ENCODE assay signal across 8 cellular contexts in genomic region chr18:36129300-36130038, GRCh38.
DNase-seq lines count a peak whose midpoint lies in the region; ATAC-seq and TF ChIP-seq lines count a peak whose summit lies in the region.

A gene with protein sequence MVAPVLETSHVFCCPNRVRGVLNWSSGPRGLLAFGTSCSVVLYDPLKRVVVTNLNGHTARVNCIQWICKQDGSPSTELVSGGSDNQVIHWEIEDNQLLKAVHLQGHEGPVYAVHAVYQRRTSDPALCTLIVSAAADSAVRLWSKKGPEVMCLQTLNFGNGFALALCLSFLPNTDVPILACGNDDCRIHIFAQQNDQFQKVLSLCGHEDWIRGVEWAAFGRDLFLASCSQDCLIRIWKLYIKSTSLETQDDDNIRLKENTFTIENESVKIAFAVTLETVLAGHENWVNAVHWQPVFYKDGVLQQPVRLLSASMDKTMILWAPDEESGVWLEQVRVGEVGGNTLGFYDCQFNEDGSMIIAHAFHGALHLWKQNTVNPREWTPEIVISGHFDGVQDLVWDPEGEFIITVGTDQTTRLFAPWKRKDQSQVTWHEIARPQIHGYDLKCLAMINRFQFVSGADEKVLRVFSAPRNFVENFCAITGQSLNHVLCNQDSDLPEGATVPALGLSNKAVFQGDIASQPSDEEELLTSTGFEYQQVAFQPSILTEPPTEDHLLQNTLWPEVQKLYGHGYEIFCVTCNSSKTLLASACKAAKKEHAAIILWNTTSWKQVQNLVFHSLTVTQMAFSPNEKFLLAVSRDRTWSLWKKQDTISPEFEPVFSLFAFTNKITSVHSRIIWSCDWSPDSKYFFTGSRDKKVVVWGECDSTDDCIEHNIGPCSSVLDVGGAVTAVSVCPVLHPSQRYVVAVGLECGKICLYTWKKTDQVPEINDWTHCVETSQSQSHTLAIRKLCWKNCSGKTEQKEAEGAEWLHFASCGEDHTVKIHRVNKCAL (plus strand): TSS chr18:36129899. CDS start chr18:36129934, 35 bp downstream.
Gene SLC39A6 (minus strand): TSS chr18:36129340. CDS start chr18:36127007, 2,333 bp downstream.

- DNase-seq in NCI-H1092 treated with DMSO at 0.1 percent for 48 hours (lab: John Stamatoyannopoulos, UW) (peak; percentile 98), globus pallidus (ENCODE audit: low spot score) (peak; percentile 96), nucleus accumbens (lab: John Stamatoyannopoulos, UW) (peak; percentile 70 to 98 (median 92)), superior temporal gyrus (ENCODE audit: extremely low spot score) (peak; percentile 97)

- ATAC-seq in HG02623 (IDR thresholded peaks at IDR 0.05; ENCODE audit: unreplicated experiment) (peak; percentile 90), SK-N-SH treated with all-trans-retinoic acid at 6 μM for 48 hours (peak; percentile 96)

- H3K4me3 Mint-ChIP-seq in activated naive CD4-positive, alpha-beta T cell treated with anti-CD3 and anti-CD28 coated beads, Interleukin-2, amount 50 U/mL, for 24 hours, result peak within 1 kb of the TSS; percentile 90

- peaks cover 5% of the 10 kb centered on the region for H3K36me3 Mint-ChIP-seq in activated naive CD4-positive, alpha-beta T cell treated with anti-CD3 and anti-CD28 coated beads, Interleukin-2, amount 50 U/mL, for 24 hours

- no peaks in the 10 kb centered on the region for H3K27me3 Mint-ChIP-seq in activated naive CD4-positive, alpha-beta T cell treated with anti-CD3 and anti-CD28 coated beads, Interleukin-2, amount 50 U/mL, for 24 hours

- peak within 1 kb of the TSS; percentile 94 for H3K27ac Mint-ChIP-seq in activated naive CD4-positive, alpha-beta T cell treated with anti-CD3 and anti-CD28 coated beads, Interleukin-2, amount 50 U/mL, for 24 hours

- H3K9me3 Mint-ChIP-seq in activated naive CD4-positive, alpha-beta T cell treated with anti-CD3 and anti-CD28 coated beads, Interleukin-2, amount 50 U/mL, for 24 hours, result no peaks in the 10 kb centered on the region

- peak; percentile 72 for TF ChIP-seq POLR2A in GM10847 (IDR thresholded peaks at IDR 0.05; ENCODE audit: extremely low read depth, insufficient read length)

- peaks cover 63% of the 10 kb centered on the region for H3K4me1 Mint-ChIP-seq in activated naive CD4-positive, alpha-beta T cell treated with anti-CD3 and anti-CD28 coated beads, Interleukin-2, amount 50 U/mL, for 24 hours

TF ChIP-seq in SK-N-SH treated with all-trans-retinoic acid at 6 μM for 48 hours, 23 proteins besides CTCF, POLR2A, EP300 and RAD21:
- no peak for TF ChIP-seq ESRRG (CRISPR knock-in tag; IDR thresholded peaks at IDR 0.05)
- TF ChIP-seq PATZ1 (CRISPR knock-in tag; IDR thresholded peaks at IDR 0.05; ENCODE audit: borderline replicate concordance), result peak; percentile 49; the same call in 1 of the 2 replicates

Comparison
In these comparisons a context has a peak if more than half of its experiments do, and no peak if none do; other contexts are left out.
1. Peak in every context shown above with its lines: DNase-seq and ATAC-seq.